8 cellular contexts compared by ENCODE assay signal in the genomic region with DNA sequence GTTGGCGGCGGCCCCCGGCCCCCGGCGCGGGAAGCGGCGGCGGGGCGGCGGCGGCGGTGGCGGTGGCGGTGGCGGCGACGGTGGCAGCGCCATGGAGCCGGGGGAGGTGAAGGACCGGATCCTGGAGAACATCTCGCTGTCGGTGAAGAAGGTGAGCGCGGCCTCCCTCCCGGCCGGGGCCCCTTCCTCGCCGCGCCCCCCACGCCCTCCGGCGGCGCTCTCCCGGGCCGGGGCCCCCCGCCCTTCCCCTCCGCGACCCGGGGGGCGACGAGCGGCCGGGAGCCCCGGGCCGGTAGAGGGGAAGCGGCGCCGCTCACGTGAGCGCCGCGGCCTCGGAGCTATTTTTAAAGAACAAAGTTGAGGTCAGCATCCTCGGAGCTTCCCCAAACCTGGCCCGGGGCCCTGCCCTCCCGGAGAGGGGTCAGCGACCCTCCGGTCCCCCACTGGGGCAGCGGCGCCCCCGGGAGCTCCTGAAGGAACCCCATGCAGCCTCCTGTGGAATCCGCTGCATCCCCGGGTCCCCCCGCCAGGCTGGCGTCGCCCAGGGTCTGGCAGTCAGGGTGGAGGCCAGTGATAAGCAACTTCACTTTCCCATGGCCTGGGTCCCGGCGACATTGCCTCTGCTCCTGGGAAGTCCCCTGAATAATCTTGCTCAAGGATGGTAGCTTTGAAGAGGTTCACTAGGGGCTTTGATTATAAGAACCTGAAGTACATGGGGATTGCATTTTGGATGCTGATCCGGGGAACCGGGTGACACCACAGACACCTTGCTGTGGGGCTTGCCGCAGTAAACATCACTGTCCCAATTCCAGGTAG. TPM values are rescaled to one million over a fixed set of nuclear protein-coding genes. Genes with fewer than 3 reads are reported as not detected.
A peak's percentile ranks its signal among the peaks of the same experiment; 100 is the strongest.
DNase-seq lines count a peak whose midpoint lies in the region; ATAC-seq and TF ChIP-seq lines count a peak whose summit lies in the region.

No MANE protein-coding gene starts in this region.

- TF ChIP-seq CTCF in RWPE2 (IDR thresholded peaks at IDR 0.05; ENCODE audit: poor library complexity, severe bottlenecking) (no peak), astrocyte of the cerebellum (IDR thresholded peaks at IDR 0.05; ENCODE audit: low read depth, low read length, missing control alignments) (peak; percentile 8)

- H3K27me3 ChIP-seq in HAP-1 (ENCODE audit: low read depth) (no peaks in the 10 kb centered on the region), RWPE2 (ENCODE audit: insufficient read depth, poor library complexity, severe bottlenecking) (no peaks in the 10 kb centered on the region), iPS DF 6.9 (ENCODE audit: control insufficient read depth, insufficient read depth, low read length) (no peaks in the 10 kb centered on the region), skeletal muscle satellite cell (ENCODE audit: control insufficient read depth, insufficient read depth, low read length) (no peaks in the 10 kb centered on the region)

- H3K9me3 ChIP-seq in HAP-1 (no peaks in the 10 kb centered on the region), RWPE2 (ENCODE audit: severe bottlenecking) (no peaks in the 10 kb centered on the region), iPS DF 6.9 (ENCODE audit: control insufficient read depth, insufficient read depth, low read length) (no peaks in the 10 kb centered on the region), skeletal muscle satellite cell (replicated peaks; ENCODE audit: low read length) (no peaks in the 10 kb centered on the region)

- H3K27ac ChIP-seq in RWPE2 (ENCODE audit: poor library complexity, severe bottlenecking) (peak overlapping the region; percentile 87), iPS DF 6.9 (ENCODE audit: low read length) (no peak overlapping the region)

- WGBS in iPS DF 6.9 (ENCODE audit: insufficient coverage, insufficient read length) = no CpG with 5 or more reads among the region's 72 CpGs

- H3K4me1 ChIP-seq in HAP-1 (peaks cover 13% of the 10 kb centered on the region), RWPE2 (ENCODE audit: insufficient read depth, poor library complexity, severe bottlenecking) (peaks cover 25% of the 10 kb centered on the region), iPS DF 6.9 (ENCODE audit: control insufficient read depth, insufficient read depth, low read length) (no peaks in the 10 kb centered on the region), skeletal muscle satellite cell (ENCODE audit: control insufficient read depth, insufficient read depth, low read length) (peaks cover 32% of the 10 kb centered on the region)

- H3K36me3 ChIP-seq in HAP-1 (replicated peaks) (0 out of 2 replicates have a peak, but pooled peaks cover 6% of the 10 kb centered on the region), RWPE2 (ENCODE audit: low read depth) (no peaks in the 10 kb centered on the region; the same call in 1 of the 2 replicates), iPS DF 6.9 (ENCODE audit: control insufficient read depth, insufficient read depth, low read length) (no peaks in the 10 kb centered on the region), skeletal muscle satellite cell (ENCODE audit: insufficient read depth, low read length) (no peaks in the 10 kb centered on the region)

- H3K9ac ChIP-seq in skeletal muscle satellite cell (ENCODE audit: low read depth, low read length) = peak overlapping the region; percentile 99

- H3K4me2 ChIP-seq in skeletal muscle satellite cell (ENCODE audit: low read length) = peak overlapping the region; percentile 92

- in situ Hi-C loops in HAP-1 (cut with MboI; ENCODE audit: low sequenced_read_pairs) (no loop called here), astrocyte of the cerebellum (cut with HindIII; ENCODE audit: low sequenced_read_pairs) (no loop called here)

- ATAC-seq in RWPE2 (ENCODE audit: low read depth) (no peak), HG02571 (IDR thresholded peaks at IDR 0.05; ENCODE audit: unreplicated experiment) (no peak), esophagus mucosa (no peak)

- DNase-seq in D341Med (ENCODE audit: low spot score) (peak; percentile 76), HAP-1 (ENCODE audit: low spot score in 2 of 2) (peak; percentile 28 to 60), RWPE2 (ENCODE audit: low spot score) (no peak), astrocyte of the cerebellum (ENCODE audit: low read depth) (no peak), iPS DF 6.9 (ENCODE audit: low read depth, low spot score) (no peak)

- H3K4me3 ChIP-seq in HAP-1 (peak overlapping the region; percentile 74), RWPE2 (ENCODE audit: severe bottlenecking) (peak overlapping the region; percentile 92), astrocyte of the cerebellum (ENCODE audit: low read depth, low read length) (peak overlapping the region; percentile 88), iPS DF 6.9 (ENCODE audit: low read length) (peak overlapping the region; percentile 95), skeletal muscle satellite cell (ENCODE audit: low read length) (peak overlapping the region; percentile 86)

RNA-seq across cellular contexts. Expression of gene PLEKHM2, which starts 0.6 kb away (rescaled TPM):
- 47.6 and 56.3 TPM in 2 replicates for total RNA-seq in skeletal muscle satellite cell (2012; rRNA removed)
- 54.7 TPM for total RNA-seq in esophagus mucosa

RNA-seq across cellular contexts. Expression of gene SLC25A34, which starts 51.4 kb away (rescaled TPM):
- 0.44 and 1.5 TPM in 2 replicates for total RNA-seq in skeletal muscle satellite cell (2012; rRNA removed)
- 0.68 TPM for total RNA-seq in esophagus mucosa

RNA-seq across cellular contexts. Expression of gene TMEM82, which starts 57.6 kb away (rescaled TPM):
- total RNA-seq in skeletal muscle satellite cell (2012; rRNA removed) = not detected in 2 replicates
- not detected for total RNA-seq in esophagus mucosa

Comparison
In these comparisons a context has a peak if more than half of its experiments do, and no peak if none do; other contexts are left out.
1. DNase-seq: peak in D341Med (single experiment) and HAP-1 (2 of 2); none in RWPE2 (single experiment), astrocyte of the cerebellum (single experiment) and iPS DF 6.9 (single experiment).
2. Peak in every context shown above with its lines, with median percentiles within 50 percentile points of each other: H3K4me3 ChIP-seq.